Comparison of ENCODE assay signal across 21 cellular contexts in the genomic region with DNA sequence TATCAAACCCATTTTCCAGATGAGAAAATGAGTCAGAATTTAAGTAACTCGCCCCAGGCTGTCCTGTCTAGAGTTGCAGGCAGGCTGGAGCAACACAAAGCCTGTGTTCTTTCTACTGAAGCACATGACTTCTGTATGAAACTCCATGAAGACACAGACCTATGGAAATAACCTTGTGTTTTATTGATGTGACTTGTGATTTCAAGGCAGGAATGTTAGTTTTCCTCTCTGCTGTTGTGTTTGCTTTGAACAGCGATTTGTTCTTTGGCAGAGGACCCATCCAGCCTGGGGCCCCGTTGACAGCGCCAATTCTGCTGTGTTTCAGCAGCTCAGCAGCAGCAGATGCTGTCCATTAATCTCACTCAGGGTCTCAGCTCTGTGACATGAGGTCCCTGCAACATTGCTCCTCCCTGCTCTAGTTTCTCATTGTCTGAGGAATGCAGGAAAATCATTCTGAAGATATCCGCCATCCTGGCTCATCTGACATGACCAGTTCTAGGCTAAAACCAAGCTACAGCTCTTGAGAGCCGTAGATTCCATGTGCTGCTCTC.
DNase-seq lines count a peak whose midpoint lies in the region; ATAC-seq, FAIRE-seq and TF ChIP-seq lines count a peak whose summit lies in the region.
"Had no signal": no experiment of that assay in that cellular context is flagged by ENCODE, and none has a peak within 500 bp of the region (broad histone marks: within the 10 kb centered on the region; RNA-seq: fewer than 3 reads in every experiment).

No MANE protein-coding gene starts in this region.

- H3K27ac ChIP-seq in body of pancreas: no peak overlapping the region
- H3K27ac ChIP-seq in HepG2 (ENCODE audit: extremely low read length, insufficient read depth, low read length): no peak overlapping the region
- no peak overlapping the region for H3K27ac ChIP-seq in upper lobe of right lung
- no peak overlapping the region for H3K27ac ChIP-seq in naive thymus-derived CD4-positive, alpha-beta T cell (ENCODE audit: low read depth, low read length)
- H3K27ac ChIP-seq: HL-60, neural progenitor cell, sigmoid colon had no signal

- no peak overlapping the region for H3K9ac ChIP-seq in HepG2 (ENCODE audit: insufficient read depth, low read depth, low read length)
- H3K9ac ChIP-seq: neural progenitor cell had no signal

- H4K20me1 ChIP-seq in HepG2 (ENCODE audit: insufficient read depth, low read length): no peaks in the 10 kb centered on the region

- H3K36me3 Mint-ChIP-seq in naive thymus-derived CD4-positive, alpha-beta T cell: peaks cover 0 to 20% (median 13%) of the 10 kb centered on the region in 5 donors
- H3K36me3 Mint-ChIP-seq: activated naive CD4-positive, alpha-beta T cell treated with anti-CD3 and anti-CD28 coated beads, Interleukin-2, amount 10 ng/mL, durations not matched to agents 7 days and 5 days had no signal

- in situ Hi-C loops in HepG2 (cut with HindIII; ENCODE audit: extremely low pct_ligation_motif_present, low pct_unique_long_range_greater_than_20kb): no loop called here

- peaks cover 0 to 13% (median 0%) of the 10 kb centered on the region in 5 donors for H3K27me3 Mint-ChIP-seq in naive thymus-derived CD4-positive, alpha-beta T cell
- H3K27me3 Mint-ChIP-seq: activated naive CD4-positive, alpha-beta T cell treated with anti-CD3 and anti-CD28 coated beads, Interleukin-2, amount 10 ng/mL, durations not matched to agents 7 days and 5 days; stimulated activated naive CD8-positive, alpha-beta T cell treated with anti-CD3 and anti-CD28 coated beads, Interleukin-15, amount 100 ng/mL, for 72 hours had no signal

- TF ChIP-seq POLR2A in body of pancreas (IDR thresholded peaks at IDR 0.05) (no peak), HepG2 (IDR thresholded peaks at IDR 0.05; ENCODE audit: insufficient read depth in 1 of 2, low read depth in 2 of 2, low read length in 2 of 2) (no peak)

- no peaks in the 10 kb centered on the region for H3K36me3 ChIP-seq in body of pancreas (replicated peaks in 1 of 2; ENCODE audit: insufficient read depth in 1 of 2, low read depth in 2 of 2)
- no peaks in the 10 kb centered on the region; a peak in 1 of 5 replicates for H3K36me3 ChIP-seq in HepG2 (replicated peaks in 1 of 2; ENCODE audit: control insufficient read depth in 1 of 2, insufficient read depth in 2 of 2, low read length in 2 of 2)
- peaks cover 5% of the 10 kb centered on the region for H3K36me3 ChIP-seq in upper lobe of right lung
- no peaks in the 10 kb centered on the region for H3K36me3 ChIP-seq in naive thymus-derived CD4-positive, alpha-beta T cell (ENCODE audit: control insufficient read depth in 2 of 3, insufficient read depth in 3 of 3, low read length in 3 of 3)
- H3K36me3 ChIP-seq: neural progenitor cell, sigmoid colon had no signal

- H3K4me2 ChIP-seq in HepG2 (ENCODE audit: low read depth, low read length): no peak overlapping the region
- H3K4me2 ChIP-seq: neural progenitor cell had no signal

- WGBS in body of pancreas, 2 donors: 30 to 37% methylated on average over 5 to 6 of the region's 6 CpGs
- 74% methylated on average over 6 of the region's 6 CpGs for WGBS in HepG2 (ENCODE audit: low lambda C conversion rate)

- H3K9me3 ChIP-seq in body of pancreas (no peaks in the 10 kb centered on the region), HepG2 (ENCODE audit: low read length) (no peaks in the 10 kb centered on the region), upper lobe of right lung (no peaks in the 10 kb centered on the region)
- no peaks in the 10 kb centered on the region for H3K9me3 ChIP-seq in naive thymus-derived CD4-positive, alpha-beta T cell (ENCODE audit: control insufficient read depth in 2 of 3, low read length in 3 of 3)
- H3K9me3 ChIP-seq: sigmoid colon had no signal

- no peaks in the 10 kb centered on the region for H3K79me2 ChIP-seq in HepG2 (ENCODE audit: insufficient read depth, low read length)

- no peak for FAIRE-seq in HepG2 (lab: Jason Lieb, UNC)
- FAIRE-seq: endometrium had no signal

- H3K4me3 Mint-ChIP-seq in naive thymus-derived CD4-positive, alpha-beta T cell: no peak overlapping the region
- H3K4me3 Mint-ChIP-seq: activated naive CD4-positive, alpha-beta T cell treated with anti-CD3 and anti-CD28 coated beads, Interleukin-2, amount 10 ng/mL, durations not matched to agents 7 days and 5 days; neural progenitor cell; stimulated activated naive CD8-positive, alpha-beta T cell treated with anti-CD3 and anti-CD28 coated beads, Interleukin-15, amount 100 ng/mL, for 72 hours had no signal

- H3K27me3 ChIP-seq in body of pancreas (no peaks in the 10 kb centered on the region), HepG2 (ENCODE audit: control insufficient read depth in 1 of 2, insufficient read depth in 2 of 2, low read length in 2 of 2) (no peaks in the 10 kb centered on the region), upper lobe of right lung (no peaks in the 10 kb centered on the region)
- no peaks in the 10 kb centered on the region for H3K27me3 ChIP-seq in naive thymus-derived CD4-positive, alpha-beta T cell (ENCODE audit: control insufficient read depth in 2 of 2, insufficient read depth in 2 of 2, low read length in 2 of 2)
- H3K27me3 ChIP-seq: neural progenitor cell, sigmoid colon had no signal

- BruUV-seq in HepG2 (replicated peaks; lab: Mats Ljungman, UMichigan): no TSS peak

- H3K4me1 ChIP-seq in body of pancreas: peaks cover 5% of the 10 kb centered on the region
- H3K4me1 ChIP-seq in HepG2 (ENCODE audit: insufficient read depth, low read length): no peaks in the 10 kb centered on the region
- no peaks in the 10 kb centered on the region for H3K4me1 ChIP-seq in upper lobe of right lung
- H3K4me1 ChIP-seq in naive thymus-derived CD4-positive, alpha-beta T cell (ENCODE audit: control insufficient read depth in 2 of 2, insufficient read depth in 2 of 2, low read length in 2 of 2): no peaks in the 10 kb centered on the region
- H3K4me1 ChIP-seq: sigmoid colon had no signal

- H3K4me1 Mint-ChIP-seq in naive thymus-derived CD4-positive, alpha-beta T cell: no peaks in the 10 kb centered on the region
- H3K4me1 Mint-ChIP-seq: activated naive CD4-positive, alpha-beta T cell treated with anti-CD3 and anti-CD28 coated beads, Interleukin-2, amount 10 ng/mL, durations not matched to agents 7 days and 5 days; stimulated activated naive CD8-positive, alpha-beta T cell treated with anti-CD3 and anti-CD28 coated beads, Interleukin-15, amount 100 ng/mL, for 72 hours had no signal

- H3K27ac Mint-ChIP-seq in naive thymus-derived CD4-positive, alpha-beta T cell: no peak overlapping the region
- H3K27ac Mint-ChIP-seq: activated naive CD4-positive, alpha-beta T cell treated with anti-CD3 and anti-CD28 coated beads, Interleukin-2, amount 10 ng/mL, durations not matched to agents 7 days and 5 days; neural progenitor cell; stimulated activated naive CD8-positive, alpha-beta T cell treated with anti-CD3 and anti-CD28 coated beads, Interleukin-15, amount 100 ng/mL, for 72 hours had no signal

- CTCF ChIA-PET in HepG2 (lab: Yijun Ruan, JAX; ENCODE audit: low intra/inter-chr PET ratio, low total read pairs): no interaction called here
- CTCF ChIA-PET in naive thymus-derived CD4-positive, alpha-beta T cell (lab: Charles Lee): no interaction called here

- no peak for TF ChIP-seq RAD21 in HepG2 (CRISPR knock-in tag; IDR thresholded peaks at IDR 0.05)

- DNase-seq in NCI-H82 (lab: John Stamatoyannopoulos, UW): peak; percentile 43
- DNase-seq in NCI-H82 treated with DMSO at 0.1 percent for 48 hours (lab: John Stamatoyannopoulos, UW; ENCODE audit: unreplicated experiment): no peak
- peak in 2 of 4 donors; percentile 28 to 29 for DNase-seq in body of pancreas
- DNase-seq in HepG2 (ENCODE audit: low spot score): peak; percentile 17
- no peak for DNase-seq in upper lobe of right lung
- no peak for DNase-seq in DMS53 treated with DMSO at 0.1 percent for 48 hours (lab: John Stamatoyannopoulos, UW; ENCODE audit: unreplicated experiment)
- no peak for DNase-seq in naive thymus-derived CD4-positive, alpha-beta T cell
- no peak for DNase-seq in HuH-7 (ENCODE audit: low spot score)
- DNase-seq: activated naive CD4-positive, alpha-beta T cell treated with anti-CD3 and anti-CD28 coated beads, Interleukin-2, amount 10 ng/mL, durations not matched to agents 7 days and 5 days; caudate nucleus; H7; hippocampal formation; Karpas-422; NCI-H1930; sigmoid colon; stimulated activated naive CD8-positive, alpha-beta T cell treated with anti-CD3 and anti-CD28 coated beads, Interleukin-15, amount 100 ng/mL, for 72 hours; T-helper 1 cell had no signal

- H3K4me3 ChIP-seq in body of pancreas (no peak overlapping the region), HepG2 (replicated peaks in 1 of 3; ENCODE audit: insufficient read depth in 1 of 3, low read depth in 2 of 3, low read length in 3 of 3) (no peak overlapping the region), upper lobe of right lung (no peak overlapping the region)
- H3K4me3 ChIP-seq in naive thymus-derived CD4-positive, alpha-beta T cell (ENCODE audit: low read length): no peak overlapping the region
- H3K4me3 ChIP-seq: neural progenitor cell, sigmoid colon had no signal

- intact Hi-C loops in body of pancreas (cut with DNase I) (no loop called here), HepG2 (cut with micrococcal nuclease; ENCODE audit: unreplicated experiment) (no loop called here), upper lobe of right lung (cut with DNase I) (no loop called here)
- intact Hi-C loops in naive thymus-derived CD4-positive, alpha-beta T cell (cut with micrococcal nuclease): no loop called here

- POLR2A ChIA-PET in HepG2 (lab: Yijun Ruan, JAX): no interaction called here
- POLR2A ChIA-PET in naive thymus-derived CD4-positive, alpha-beta T cell (lab: Charles Lee): no interaction called here

- peaks cover 0 to 8% (median 0%) of the 10 kb centered on the region in 11 donors for H3K9me3 Mint-ChIP-seq in naive thymus-derived CD4-positive, alpha-beta T cell
- H3K9me3 Mint-ChIP-seq: activated naive CD4-positive, alpha-beta T cell treated with anti-CD3 and anti-CD28 coated beads, Interleukin-2, amount 10 ng/mL, durations not matched to agents 7 days and 5 days; neural progenitor cell had no signal

- H2AFZ ChIP-seq in HepG2 (ENCODE audit: low read length): no peak overlapping the region
- H2AFZ ChIP-seq: neural progenitor cell had no signal

- ATAC-seq in body of pancreas (peak; percentile 42), HepG2 (peak; percentile 65), upper lobe of right lung (peak; percentile 55)
- no peak for ATAC-seq in naive thymus-derived CD4-positive, alpha-beta T cell
- ATAC-seq: activated CD4-positive, CD25-positive, alpha-beta regulatory T cell treated with anti-CD3 and anti-CD28 coated beads, Interleukin-2, amount 50 U/mL, for 24 hours; stimulated activated naive CD8-positive, alpha-beta T cell treated with anti-CD3 and anti-CD28 coated beads, Interleukin-15, amount 100 ng/mL, for 72 hours had no signal

- no peak for TF ChIP-seq EP300 in HepG2 (IDR thresholded peaks at IDR 0.05; ENCODE audit: low read depth in 2 of 2, low read length in 2 of 2)
- TF ChIP-seq EP300 in HepG2 (CRISPR knock-in tag; IDR thresholded peaks at IDR 0.05; ENCODE audit: borderline replicate concordance): no peak

- no peak for TF ChIP-seq CTCF in body of pancreas (IDR thresholded peaks at IDR 0.05)
- TF ChIP-seq CTCF in HepG2 (CRISPR knock-in tag; IDR thresholded peaks at IDR 0.05): no peak
- TF ChIP-seq CTCF in upper lobe of right lung (IDR thresholded peaks at IDR 0.05): no peak

TF ChIP-seq in HepG2, 621 proteins besides CTCF, POLR2A, EP300 and RAD21 (continues in another document):
- TF ChIP-seq FLYWCH1 (CRISPR knock-in tag; IDR thresholded peaks at IDR 0.05): no peak
- no peak for TF ChIP-seq ZMAT3 (CRISPR knock-in tag; conservative IDR thresholded peaks at IDR 0.05)

Comparison
In these comparisons a context has a peak if more than half of its experiments do, and no peak if none do; other contexts are left out.
1. DNase-seq: peak in NCI-H82 (single experiment) and HepG2 (single experiment); none in NCI-H82 treated with DMSO at 0.1 percent for 48 hours (single experiment), upper lobe of right lung (single experiment), DMS53 treated with DMSO at 0.1 percent for 48 hours (single experiment), naive thymus-derived CD4-positive, alpha-beta T cell (0 of 9) and HuH-7 (single experiment).